In genomic region chr7:67917118-67917755, GRCh38 we compare ENCODE assay signal across 1 cellular context.
TF ChIP-seq lines count a peak whose summit lies in the region.

No MANE protein-coding gene starts in this region.

TF ChIP-seq in H1, 55 proteins besides CTCF, POLR2A, EP300 and RAD21 (continued from another document):
- TF ChIP-seq, protein P1, sequence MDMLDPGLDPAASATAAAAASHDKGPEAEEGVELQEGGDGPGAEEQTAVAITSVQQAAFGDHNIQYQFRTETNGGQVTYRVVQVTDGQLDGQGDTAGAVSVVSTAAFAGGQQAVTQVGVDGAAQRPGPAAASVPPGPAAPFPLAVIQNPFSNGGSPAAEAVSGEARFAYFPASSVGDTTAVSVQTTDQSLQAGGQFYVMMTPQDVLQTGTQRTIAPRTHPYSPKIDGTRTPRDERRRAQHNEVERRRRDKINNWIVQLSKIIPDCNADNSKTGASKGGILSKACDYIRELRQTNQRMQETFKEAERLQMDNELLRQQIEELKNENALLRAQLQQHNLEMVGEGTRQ (IDR thresholded peaks at IDR 0.05; ENCODE audit: low read length) = no peak
- TF ChIP-seq RXRA (IDR thresholded peaks at IDR 0.05; ENCODE audit: insufficient read depth, low read depth, low read length) = no peak
- TF ChIP-seq ASH2L (IDR thresholded peaks at IDR 0.05; ENCODE audit: low read length) = no peak
- no peak for TF ChIP-seq RFX5 (IDR thresholded peaks at IDR 0.05; ENCODE audit: borderline replicate concordance, low read depth, low read length)
- TF ChIP-seq HDAC2 (IDR thresholded peaks at IDR 0.05; ENCODE audit: borderline replicate concordance in 1 of 2, low read depth in 2 of 2, low read length in 2 of 2) = peak; percentile 3 to 94; a peak in 1 of 4 replicates
- no peak for TF ChIP-seq SRF (IDR thresholded peaks at IDR 0.05; ENCODE audit: low read depth, low read length)
- TF ChIP-seq ZNF274 (IDR thresholded peaks at IDR 0.05; ENCODE audit: borderline replicate concordance, extremely low read depth, low read length) = no peak
- peak; percentile 83 for TF ChIP-seq CHD7 (IDR thresholded peaks at IDR 0.05; ENCODE audit: insufficient replicate concordance, low read length)
- peak; percentile 98 for TF ChIP-seq TCF12 (IDR thresholded peaks at IDR 0.05; ENCODE audit: low read depth, low read length)
- TF ChIP-seq CHD2 (IDR thresholded peaks at IDR 0.05; ENCODE audit: low read length) = no peak
- no peak for TF ChIP-seq CTBP2 (IDR thresholded peaks at IDR 0.05; ENCODE audit: borderline replicate concordance, insufficient read depth, insufficient read length, low read length)
